ENCODE assay signal across 8 cellular contexts in genomic region chr11:34357646-34358257, GRCh38. TPM values are rescaled to one million over a fixed set of nuclear protein-coding genes. Genes with fewer than 3 reads are reported as not detected.
DNase-seq lines count a peak whose midpoint lies in the region; ATAC-seq and TF ChIP-seq lines count a peak whose summit lies in the region.

Gene ABTB2, minus strand, starts transcription at chr11:34358010.

- H3K4me3 Mint-ChIP-seq in CD4-positive, alpha-beta T cell, result peak within 1 kb of the TSS; percentile 91

- H3K27me3 ChIP-seq in CD4-positive, alpha-beta T cell (ENCODE audit: control insufficient read depth, insufficient read depth, low read length), result peaks cover 38% of the 10 kb centered on the region
- H3K27me3 ChIP-seq in duodenal mucosa (ENCODE audit: control insufficient read depth in 1 of 2, insufficient read depth in 2 of 2, low read length in 2 of 2) (peaks cover 7 to 12% of the 10 kb centered on the region in 2 donors), lung (ENCODE audit: control insufficient read depth, insufficient read depth) (no peaks in the 10 kb centered on the region)

- peaks cover 53% of the 10 kb centered on the region for H3K27me3 Mint-ChIP-seq in CD4-positive, alpha-beta T cell

- peak within 1 kb of the TSS; percentile 42 for H3K27ac Mint-ChIP-seq in CD4-positive, alpha-beta T cell

- CTCF ChIA-PET in CD4-positive, alpha-beta T cell (lab: Charles Lee), result interaction anchor here (0.9 to 3.6 kb wide), 4 partner anchors 107 to 361 kb away, joined by 3 to 47 read pairs (median 7); no protein-coding TSS in a partner anchor

- no peak for TF ChIP-seq CTCF in CD4-positive, alpha-beta T cell (IDR thresholded peaks at IDR 0.05)
- no peak for TF ChIP-seq CTCF in lung (IDR thresholded peaks at IDR 0.05; ENCODE audit: control extremely low read depth, extremely low read depth)

- 0% methylated on average over 49 to 59 of the region's 59 CpGs for WGBS in lung, 2 donors

- peak within 1 kb of the TSS; percentile 36 for H3K27ac ChIP-seq in CD4-positive, alpha-beta T cell (ENCODE audit: low read depth, low read length)
- H3K27ac ChIP-seq in duodenal mucosa (ENCODE audit: low read depth, low read length) (peak within 1 kb of the TSS; percentile 65), lung (ENCODE audit: low read depth in 1 of 2, low read length in 1 of 2) (peak within 1 kb of the TSS; percentile 68 to 87)

- no peaks in the 10 kb centered on the region for H3K36me3 ChIP-seq in duodenal mucosa (ENCODE audit: control insufficient read depth in 1 of 2, insufficient read depth in 2 of 2, low read length in 2 of 2)
- H3K36me3 ChIP-seq in lung (ENCODE audit: control insufficient read depth in 2 of 2, insufficient read depth in 2 of 2, low read length in 2 of 2), result no peaks in the 10 kb centered on the region

- H3K9ac ChIP-seq in duodenal mucosa (ENCODE audit: low read depth in 1 of 2, low read length in 2 of 2), result peak within 1 kb of the TSS; percentile 60 to 79

- POLR2A ChIA-PET in CD4-positive, alpha-beta T cell (lab: Charles Lee), result interaction anchor here (0.6 to 2.5 kb wide), 16 partner anchors 9 to 661 kb away, joined by 3 to 24 read pairs (median 4); partner anchors contain the start of genes CAPRIN1 and NAT10

- peaks cover 21 to 37% of the 10 kb centered on the region in 2 donors for H3K4me1 ChIP-seq in duodenal mucosa (ENCODE audit: control insufficient read depth in 1 of 2, insufficient read depth in 2 of 2, low read length in 2 of 2)
- peaks cover 17 to 21% of the 10 kb centered on the region in 2 donors for H3K4me1 ChIP-seq in lung (ENCODE audit: control insufficient read depth in 2 of 2, insufficient read depth in 2 of 2, low read length in 2 of 2)

- no peaks in the 10 kb centered on the region for H3K36me3 Mint-ChIP-seq in CD4-positive, alpha-beta T cell (ENCODE audit: low read depth)

- ATAC-seq in CD4-positive, alpha-beta T cell (ENCODE audit: poor library complexity), result peak; percentile 89
- ATAC-seq in GM19438 (IDR thresholded peaks at IDR 0.05; ENCODE audit: low read depth, unreplicated experiment) (peak; percentile 85), HG03565 (IDR thresholded peaks at IDR 0.05; ENCODE audit: unreplicated experiment) (peak; percentile 85), lung (ENCODE audit: insufficient read depth, low FRiP score) (peak; percentile 93)

- H3K4me3 ChIP-seq in duodenal mucosa (ENCODE audit: low read depth in 1 of 2, low read length in 2 of 2) (peak within 1 kb of the TSS; percentile 78 to 84), lung (peak within 1 kb of the TSS; percentile 48)

- H3K9me3 Mint-ChIP-seq in CD4-positive, alpha-beta T cell, result no peaks in the 10 kb centered on the region

- peak; percentile 92 to 97 (median 96) for DNase-seq in CD4-positive, alpha-beta T cell
- DNase-seq in NCI-H748 treated with DMSO at 0.1 percent for 48 hours (lab: John Stamatoyannopoulos, UW) (peak; percentile 95), lung (ENCODE audit: low spot score) (peak; percentile 99)
- peak; percentile 96 to 97 for DNase-seq in activated CD4-positive, alpha-beta T cell treated with anti-CD3 and anti-CD28 coated beads, Interleukin-2, amount 50 U/mL, for 4 hours
- peak; percentile 93 to 98 (median 94) for DNase-seq in stimulated activated CD4-positive, alpha-beta T cell treated with anti-CD3 and anti-CD28 coated beads, TNF-alpha, amount 100 ng/mL, for 24 hours (ENCODE audit: low read depth in 3 of 3)

- H3K9me3 ChIP-seq in CD4-positive, alpha-beta T cell (ENCODE audit: control insufficient read depth, low read length), result no peaks in the 10 kb centered on the region
- no peaks in the 10 kb centered on the region for H3K9me3 ChIP-seq in duodenal mucosa (ENCODE audit: control insufficient read depth in 1 of 2, low read length in 2 of 2)
- H3K9me3 ChIP-seq in lung (ENCODE audit: control insufficient read depth in 2 of 2, insufficient read depth in 1 of 2, low read length in 1 of 2), result no peaks in the 10 kb centered on the region

- H3K4me1 Mint-ChIP-seq in CD4-positive, alpha-beta T cell (ENCODE audit: low read depth), result peaks cover 14% of the 10 kb centered on the region

- intact Hi-C loops in CD4-positive, alpha-beta T cell (cut with DNase I, micrococcal nuclease), result loop anchor here (1.0 to 10.0 kb wide), 10 partner anchors 81 to 1775 kb away; partner anchors contain the start of genes CAPRIN1 (in 2 of the 2), CAT (in 1 of the 2), CSTF3 (in 1 of the 2) and EIF3M (in 1 of the 2)

RNA-seq across cellular contexts. Expression of gene ABTB2, which starts in this region (rescaled TPM):
- 1 to 10 TPM in 1 of 2 experiments, under 1 TPM in 1; 0.88 to 1.0 TPM for total RNA-seq in CD4-positive, alpha-beta T cell
- 1 to 10 TPM; 2.8 to 3.3 TPM for total RNA-seq in lung
- polyA plus RNA-seq in lung, result 1 to 10 TPM in 1 of 2 donors, under 1 TPM in 1; 0.73 to 2.5 TPM

Comparison
In these comparisons a context has a peak if more than half of its experiments do, and no peak if none do; other contexts are left out.
1. Peak in every context shown above with its lines: DNase-seq, ATAC-seq, H3K4me3 ChIP-seq and H3K27ac ChIP-seq.